In genomic region chr12:116277393-116278258, GRCh38 we compare ENCODE assay signal across 8 cellular contexts. TPM values are rescaled to one million over a fixed set of nuclear protein-coding genes. Genes with fewer than 3 reads are reported as not detected.
DNase-seq lines count a peak whose midpoint lies in the region; ATAC-seq, FAIRE-seq and TF ChIP-seq lines count a peak whose summit lies in the region.

Gene MED13L, minus strand, starts transcription at chr12:116277693. Its CDS starts 562 bp downstream, at chr12:116277131.

- H3K9me3 Mint-ChIP-seq in activated B cell treated with CpG ODN at 0.5 μM for 24 hours, result no peaks in the 10 kb centered on the region
- no peaks in the 10 kb centered on the region for H3K9me3 Mint-ChIP-seq in immature natural killer cell

- peak; percentile 56 for TF ChIP-seq POLR2A in A549 (IDR thresholded peaks at IDR 0.05; ENCODE audit: low read length)
- TF ChIP-seq POLR2A in GM18526 (IDR thresholded peaks at IDR 0.05; ENCODE audit: extremely low read depth, insufficient read length), result peak; percentile 23

- H3K27me3 Mint-ChIP-seq in activated B cell treated with CpG ODN at 0.5 μM for 24 hours, result no peaks in the 10 kb centered on the region
- peaks cover 17 to 31% (median 23%) of the 10 kb centered on the region in 3 donors for H3K27me3 Mint-ChIP-seq in immature natural killer cell (ENCODE audit: low read depth in 3 of 3)

- peak; percentile 91 to 93 for DNase-seq in A549 (ENCODE audit: low read depth in 1 of 2, low spot score in 1 of 2)
- peak; percentile 71 for DNase-seq in NCI-H2196 treated with DMSO at 0.1 percent for 48 hours (lab: John Stamatoyannopoulos, UW; ENCODE audit: unreplicated experiment)
- peak; percentile 90 for DNase-seq in activated B cell treated with CpG ODN at 0.5 μM for 24 hours
- DNase-seq in cardiac fibroblast (ENCODE audit: low read depth in 2 of 2), result peak; percentile 83 to 94
- peak; percentile 89 to 91 (median 91) for DNase-seq in immature natural killer cell
- peak; percentile 66 for DNase-seq in smooth muscle cell of the brain vasculature (ENCODE audit: low read depth, low spot score)

- 0% methylated on average over 2 of the region's 119 CpGs for WGBS in A549 (ENCODE audit: missing lambda C conversion rate)

- peak within 1 kb of the TSS; percentile 92 for H3K4me3 Mint-ChIP-seq in activated B cell treated with CpG ODN at 0.5 μM for 24 hours
- peak within 1 kb of the TSS; percentile 91 to 99 (median 94) for H3K4me3 Mint-ChIP-seq in immature natural killer cell

- H3K27ac ChIP-seq in A549, result peak within 1 kb of the TSS; percentile 96 to 99

- ATAC-seq in A549, result peak; percentile 78 to 89
- ATAC-seq in HG03066 (IDR thresholded peaks at IDR 0.05; ENCODE audit: low read depth, unreplicated experiment), result peak; percentile 89
- peak; percentile 77 for ATAC-seq in activated B cell treated with CpG ODN at 0.5 μM for 24 hours (ENCODE audit: low read depth)

- H3K4me1 Mint-ChIP-seq in activated B cell treated with CpG ODN at 0.5 μM for 24 hours (peaks cover 45% of the 10 kb centered on the region), immature natural killer cell (peaks cover 40 to 46% of the 10 kb centered on the region in 2 donors)

- intact Hi-C loops in activated B cell treated with CpG ODN at 0.5 μM for 24 hours (cut with micrococcal nuclease), result loop anchor here (1.0 to 5.0 kb wide), 12 partner anchors 41 to 461 kb away; partner anchors contain the start of genes MAP1LC3B2, RNFT2 and SPRING1

- POLR2A ChIA-PET in A549 (lab: Yijun Ruan, JAX) (interaction anchor here (0.7 to 1.5 kb wide), 6 partner anchors 11 to 247 kb away, joined by 3 to 7 read pairs (median 4); no protein-coding TSS in a partner anchor), activated B cell treated with CpG ODN at 0.5 μM for 24 hours (lab: Charles Lee) (interaction anchor here (0.6 to 5.3 kb wide), 4 partner anchors 48 to 313 kb away, joined by 4 to 40 read pairs (median 9); partner anchors contain the start of gene MAP1LC3B2)

- H3K9me3 ChIP-seq in A549, result no peaks in the 10 kb centered on the region

- TF ChIP-seq CTCF in A549 (IDR thresholded peaks at IDR 0.05) (peak; percentile 64), activated B cell treated with CpG ODN at 0.5 μM for 24 hours (IDR thresholded peaks at IDR 0.05) (no peak), cardiac fibroblast (IDR thresholded peaks at IDR 0.05; ENCODE audit: low read depth, low read length) (peak; percentile 7)

- H3K4me2 ChIP-seq in A549, result peak within 1 kb of the TSS; percentile 74

- H3K27ac Mint-ChIP-seq in activated B cell treated with CpG ODN at 0.5 μM for 24 hours (peak within 1 kb of the TSS; percentile 90), immature natural killer cell (peak within 1 kb of the TSS; percentile 73 to 96 (median 92))

- H3K36me3 Mint-ChIP-seq in activated B cell treated with CpG ODN at 0.5 μM for 24 hours (ENCODE audit: low read depth) (peaks cover 13% of the 10 kb centered on the region), immature natural killer cell (no peaks in the 10 kb centered on the region)

- H3K4me3 ChIP-seq in A549, result peak within 1 kb of the TSS; percentile 71
- peak within 1 kb of the TSS; percentile 84 to 88 for H3K4me3 ChIP-seq in cardiac fibroblast (replicated peaks in 1 of 2; ENCODE audit: low read depth in 2 of 2, low read length in 2 of 2)

- TF ChIP-seq EP300 in A549 (IDR thresholded peaks at IDR 0.05), result no peak

- CTCF ChIA-PET in A549 (lab: Yijun Ruan, JAX), result interaction anchor here (0.6 to 2.1 kb wide), 17 partner anchors 13 to 432 kb away, joined by 3 to 10 read pairs (median 3); no protein-coding TSS in a partner anchor
- CTCF ChIA-PET in activated B cell treated with CpG ODN at 0.5 μM for 24 hours (lab: Charles Lee), result interaction anchor here (1.0 kb wide), 3 partner anchors 11 to 431 kb away, joined by 3 to 4 read pairs (median 4); no protein-coding TSS in a partner anchor

- FAIRE-seq in A549 (lab: Jason Lieb, UNC), result no peak

- H3K4me1 ChIP-seq in A549, result peaks cover 41% of the 10 kb centered on the region

- peak; percentile 59 to 94 for TF ChIP-seq RAD21 in A549 (conservative IDR thresholded peaks at IDR 0.05 in 1 of 2, IDR thresholded peaks at IDR 0.05 in 1 of 2)

TF ChIP-seq in A549, 52 proteins besides CTCF, POLR2A, EP300 and RAD21:
- TF ChIP-seq CHD4 (IDR thresholded peaks at IDR 0.05; ENCODE audit: borderline replicate concordance) (peak; percentile 66; the same call in 1 of the 2 replicates), USF2 (IDR thresholded peaks at IDR 0.05) (peak; percentile 48; the same call in 1 of the 2 replicates), ZNF302 (CRISPR knock-in tag; IDR thresholded peaks at IDR 0.05) (no peak), MAX (IDR thresholded peaks at IDR 0.05) (peak; percentile 26; the same call in 1 of the 2 replicates), SMC3 (IDR thresholded peaks at IDR 0.05) (peak; percentile 88), RNF2 (IDR thresholded peaks at IDR 0.05; ENCODE audit: borderline replicate concordance, low read depth) (no peak), RFX5 (IDR thresholded peaks at IDR 0.05) (no peak), JUN (IDR thresholded peaks at IDR 0.05) (peak; percentile 68 to 79; a peak in 3 of 5 replicates), TP53 (CRISPR knock-in tag; IDR thresholded peaks at IDR 0.05) (0 out of 2 replicates have a peak, but pooled peaks have one; percentile 26), HOXB5 (CRISPR knock-in tag; IDR thresholded peaks at IDR 0.05) (0 out of 2 replicates have a peak, but pooled peaks have one; percentile 54), NPAS2 (CRISPR knock-in tag; IDR thresholded peaks at IDR 0.05; ENCODE audit: borderline replicate concordance) (peak; percentile 37; the same call in 1 of the 2 replicates)

RNA-seq across cellular contexts. Expression of gene MED13L, which starts in this region (rescaled TPM):
- 126 and 134 TPM in 2 replicates for polyA plus RNA-seq in A549 (2011; rRNA removed)
- polyA plus RNA-seq in A549 (2012; cell fraction: cytosol; rRNA removed), result 21.5 and 29.3 TPM in 2 replicates
- polyA plus RNA-seq in A549 (2012; cell fraction: nucleus; rRNA removed), result 22.3 and 36.4 TPM in 2 replicates
- 23.2 to 27.7 TPM (median 25.9 TPM) in 3 replicates for polyA plus RNA-seq in A549 (2017; fragmentation: RNase III; extraction: RNeasy Plus Mini Kit Qiagen cat#74134 plus additional on column Dnase treatment)
- polyA minus RNA-seq in A549 (2011; rRNA and poly(A)+ RNA removed), result 321 and 335 TPM in 2 replicates
- total RNA-seq in activated B cell treated with CpG ODN at 0.5 μM for 24 hours, result 164 and 183 TPM in 2 replicates
- polyA plus RNA-seq in immature natural killer cell, result 10 to 100 TPM in 1 of 3 donors, 1 to 10 TPM in 2; 2.3 to 10.3 (median 4.9) TPM

Comparison
In these comparisons a context has a peak if more than half of its experiments do, and no peak if none do; other contexts are left out.
1. Peak in every context shown above with its lines: DNase-seq, ATAC-seq, H3K4me3 ChIP-seq and H3K27ac ChIP-seq.